ENCODE assay signal across 27 cellular contexts in genomic region chr6:5786321-5787053, GRCh38.
DNase-seq lines count a peak whose midpoint lies in the region; ATAC-seq and TF ChIP-seq lines count a peak whose summit lies in the region.
"Had no signal": no experiment of that assay in that cellular context is flagged by ENCODE, and none has a peak within 500 bp of the region (broad histone marks: within the 10 kb centered on the region; RNA-seq: fewer than 3 reads in every experiment).

No MANE protein-coding gene starts in this region.

- H3K36me3 Mint-ChIP-seq in endodermal cell (ENCODE audit: low read depth): no peaks in the 10 kb centered on the region
- no peaks in the 10 kb centered on the region for H3K36me3 Mint-ChIP-seq in neural progenitor cell

- no peaks in the 10 kb centered on the region for H3K27me3 ChIP-seq in SJCRH30
- H3K27me3 ChIP-seq in endodermal cell (ENCODE audit: control insufficient read depth, insufficient read depth, low read length, poor library complexity, severe bottlenecking): no peaks in the 10 kb centered on the region
- no peaks in the 10 kb centered on the region for H3K27me3 ChIP-seq in neural progenitor cell
- H3K27me3 ChIP-seq in PC-3 (ENCODE audit: low read length): no peaks in the 10 kb centered on the region
- H3K27me3 ChIP-seq: transverse colon had no signal

- no peak for ATAC-seq in HG03175 (IDR thresholded peaks at IDR 0.05; ENCODE audit: unreplicated experiment)
- ATAC-seq in PC-3: no peak
- ATAC-seq in HG02588 (IDR thresholded peaks at IDR 0.05; ENCODE audit: unreplicated experiment): no peak
- ATAC-seq: activated CD4-positive, CD25-positive, alpha-beta regulatory T cell treated with anti-CD3 and anti-CD28 coated beads, Interleukin-2, amount 50 U/mL, for 24 hours; esophagus mucosa had no signal

- H3K4me1 ChIP-seq in SJCRH30 (peaks cover 3% of the 10 kb centered on the region), endodermal cell (ENCODE audit: control insufficient read depth, insufficient read depth, low read length) (no peaks in the 10 kb centered on the region), neural progenitor cell (peaks cover 16% of the 10 kb centered on the region), PC-3 (ENCODE audit: insufficient read depth, low read length) (no peaks in the 10 kb centered on the region)

- TF ChIP-seq CTCF in endodermal cell (conservative IDR thresholded peaks at IDR 0.05) (no peak), neural progenitor cell (IDR thresholded peaks at IDR 0.05) (no peak), PC-3 (conservative IDR thresholded peaks at IDR 0.05; ENCODE audit: low read depth, low read length) (no peak)

- H3K9ac ChIP-seq in endodermal cell (ENCODE audit: extremely low read depth, low read length, poor library complexity, severe bottlenecking): no peak overlapping the region
- H3K9ac ChIP-seq in neural progenitor cell: no peak overlapping the region
- no peak overlapping the region for H3K9ac ChIP-seq in PC-3 (ENCODE audit: low read length)

- no peaks in the 10 kb centered on the region for H3K79me2 ChIP-seq in neural progenitor cell (ENCODE audit: low read depth)
- H3K79me2 ChIP-seq in PC-3 (ENCODE audit: low read length): no peaks in the 10 kb centered on the region

- intact Hi-C loops in PC-3 (cut with micrococcal nuclease): no loop called here

- H3K4me3 ChIP-seq in SJCRH30 (no peak overlapping the region), endodermal cell (ENCODE audit: low read length) (no peak overlapping the region), neural progenitor cell (no peak overlapping the region), PC-3 (ENCODE audit: low read length) (no peak overlapping the region)
- H3K4me3 ChIP-seq: transverse colon had no signal

- H4K20me1 ChIP-seq in neural progenitor cell (ENCODE audit: low read depth) (no peaks in the 10 kb centered on the region), PC-3 (ENCODE audit: low read length) (no peaks in the 10 kb centered on the region)

- no peak overlapping the region for H2AFZ ChIP-seq in neural progenitor cell (replicated peaks)
- H2AFZ ChIP-seq in PC-3 (ENCODE audit: low read length): no peak overlapping the region

- H3K27ac ChIP-seq in SJCRH30: no peak overlapping the region
- H3K27ac ChIP-seq in endodermal cell (ENCODE audit: low read depth, low read length): no peak overlapping the region
- H3K27ac ChIP-seq in neural progenitor cell: no peak overlapping the region
- H3K27ac ChIP-seq in PC-3 (ENCODE audit: low read length): no peak overlapping the region
- H3K27ac ChIP-seq: 22Rv1, transverse colon had no signal

- peak; percentile 33 for DNase-seq in activated CD8-positive, alpha-beta memory T cell treated with anti-CD3 and anti-CD28 coated beads for 24 hours
- DNase-seq in activated CD8-positive, alpha-beta memory T cell treated with anti-CD3 and anti-CD28 coated beads, Interleukin-2, amount 50 U/mL, for 48 hours: no peak
- DNase-seq in SJCRH30 (peak; percentile 36 to 56), endodermal cell (peak; percentile 44), neural progenitor cell (ENCODE audit: low spot score) (no peak), PC-3 (no peak)
- DNase-seq: activated naive CD4-positive, alpha-beta T cell treated with Interleukin-2 at 50 U/mL for 16 hours; activated T-cell treated with anti-CD3 and anti-CD28 coated beads, Interleukin-2, amount 50 U/mL, for 24 hours; AML-193; amygdala; central memory CD4-positive, alpha-beta T cell; EL; MV-4-11; NCI-H187; NCI-H226; NCI-H748 treated with DMSO at 0.1 percent for 48 hours; retina; Right ventricle myocardium superior; stimulated activated CD4-positive, alpha-beta T cell treated with anti-CD3 and anti-CD28 coated beads, Interleukin-12 subunit alpha, Interleukin-12 subunit beta, amount 100 ng/mL, for 4 hours; stimulated activated naive CD8-positive, alpha-beta T cell treated with anti-CD3 and anti-CD28 coated beads, Interleukin-15, amount 100 ng/mL, for 72 hours; transverse colon had no signal

- POLR2A ChIA-PET in PC-3 (lab: Charles Lee; ENCODE audit: unreplicated experiment): no interaction called here

- CTCF ChIA-PET in PC-3 (lab: Charles Lee): no interaction called here

- no TSS peak for BruUV-seq in PC-3 (replicated peaks; lab: Mats Ljungman, UMichigan)

- H3K4me2 ChIP-seq in neural progenitor cell: peak overlapping the region; percentile 27
- H3K4me2 ChIP-seq in PC-3 (ENCODE audit: low read length): no peak overlapping the region

- no peaks in the 10 kb centered on the region for H3K9me3 ChIP-seq in SJCRH30 (replicated peaks)
- no peaks in the 10 kb centered on the region for H3K9me3 ChIP-seq in endodermal cell (ENCODE audit: control insufficient read depth, low read length)
- no peaks in the 10 kb centered on the region for H3K9me3 ChIP-seq in neural progenitor cell (ENCODE audit: low read depth)
- H3K9me3 ChIP-seq in PC-3 (ENCODE audit: low read length): no peaks in the 10 kb centered on the region
- H3K9me3 ChIP-seq: transverse colon had no signal

- H3K4me1 Mint-ChIP-seq in endodermal cell (peaks cover 30% of the 10 kb centered on the region), neural progenitor cell (peaks cover 29% of the 10 kb centered on the region)

- H3K36me3 ChIP-seq in SJCRH30 (no peaks in the 10 kb centered on the region), endodermal cell (ENCODE audit: control insufficient read depth, insufficient read depth, low read length) (no peaks in the 10 kb centered on the region), neural progenitor cell (no peaks in the 10 kb centered on the region), PC-3 (ENCODE audit: low read depth, low read length) (no peaks in the 10 kb centered on the region)
- H3K36me3 ChIP-seq: transverse colon had no signal

- H3K9me3 Mint-ChIP-seq in endodermal cell: no peaks in the 10 kb centered on the region
- H3K9me3 Mint-ChIP-seq in neural progenitor cell: no peaks in the 10 kb centered on the region
- H3K9me3 Mint-ChIP-seq: activated CD8-positive, alpha-beta T cell treated with anti-CD3 and anti-CD28 coated beads for 36 hours; stimulated activated naive CD8-positive, alpha-beta T cell treated with anti-CD3 and anti-CD28 coated beads, Interleukin-15, amount 100 ng/mL, for 72 hours had no signal

- H3K9me2 ChIP-seq in PC-3 (replicated peaks; ENCODE audit: low read length): no peaks in the 10 kb centered on the region

- H3K27ac Mint-ChIP-seq in endodermal cell (no peak overlapping the region), neural progenitor cell (no peak overlapping the region)
- H3K27ac Mint-ChIP-seq: activated CD8-positive, alpha-beta T cell treated with anti-CD3 and anti-CD28 coated beads for 36 hours; activated T-cell treated with anti-CD3 and anti-CD28 coated beads, Interleukin-2, amount 50 U/mL, for 24 hours had no signal

- peaks cover 3% of the 10 kb centered on the region for H3K27me3 Mint-ChIP-seq in endodermal cell (ENCODE audit: insufficient read depth)
- H3K27me3 Mint-ChIP-seq in neural progenitor cell (ENCODE audit: insufficient read depth, low read depth): peaks cover 4% of the 10 kb centered on the region
- H3K27me3 Mint-ChIP-seq: activated CD8-positive, alpha-beta T cell treated with anti-CD3 and anti-CD28 coated beads for 36 hours; activated T-cell treated with anti-CD3 and anti-CD28 coated beads, Interleukin-2, amount 50 U/mL, for 24 hours; stimulated activated naive CD8-positive, alpha-beta T cell treated with anti-CD3 and anti-CD28 coated beads, Interleukin-15, amount 100 ng/mL, for 72 hours had no signal

- H3K4me3 Mint-ChIP-seq in endodermal cell (no peak overlapping the region), neural progenitor cell (no peak overlapping the region)
- H3K4me3 Mint-ChIP-seq: activated CD8-positive, alpha-beta T cell treated with anti-CD3 and anti-CD28 coated beads for 36 hours; activated T-cell treated with anti-CD3 and anti-CD28 coated beads, Interleukin-2, amount 50 U/mL, for 24 hours; stimulated activated naive CD8-positive, alpha-beta T cell treated with anti-CD3 and anti-CD28 coated beads, Interleukin-15, amount 100 ng/mL, for 72 hours had no signal

- no peaks in the 10 kb centered on the region for H3F3A ChIP-seq in neural progenitor cell (ENCODE audit: low read depth)
- no peaks in the 10 kb centered on the region for H3F3A ChIP-seq in PC-3 (ENCODE audit: low read length, unreplicated experiment)

- 84 to 89% methylated on average over 8 to 11 of the region's 11 CpGs for WGBS in endodermal cell (ENCODE audit: insufficient coverage in 1 of 2, insufficient read length in 1 of 2), 2 experiments

Comparison
In these comparisons a context has a peak if more than half of its experiments do, and no peak if none do; other contexts are left out.
1. DNase-seq: peak in activated CD8-positive, alpha-beta memory T cell treated with anti-CD3 and anti-CD28 coated beads for 24 hours (single experiment), SJCRH30 (2 of 2) and endodermal cell (single experiment); none in activated CD8-positive, alpha-beta memory T cell treated with anti-CD3 and anti-CD28 coated beads, Interleukin-2, amount 50 U/mL, for 48 hours (single experiment), neural progenitor cell (single experiment) and PC-3 (single experiment).